Comparison of ENCODE assay signal across 7 cellular contexts in genomic region chr11:65524747-65525658, GRCh38.
DNase-seq lines count a peak whose midpoint lies in the region; ATAC-seq lines count a peak whose summit lies in the region.

Gene SCYL1 (plus strand): TSS chr11:65525083. CDS start chr11:65525154, 71 bp downstream.

- H3K36me3 ChIP-seq in NT2/D1 (ENCODE audit: insufficient read depth, insufficient read length, low read length) (peaks cover 38% of the 10 kb centered on the region), mucosa of rectum (ENCODE audit: control insufficient read depth in 2 of 2, insufficient read depth in 2 of 2, low read length in 2 of 2) (peaks cover 9 to 16% of the 10 kb centered on the region in 2 donors)

- H3K27me3 ChIP-seq in NT2/D1 (ENCODE audit: insufficient read depth, insufficient read length) (peaks cover 4% of the 10 kb centered on the region), mucosa of rectum (ENCODE audit: control insufficient read depth in 2 of 2, insufficient read depth in 2 of 2, low read length in 2 of 2) (no peaks in the 10 kb centered on the region)

- H3K4me1 ChIP-seq in NT2/D1 (ENCODE audit: insufficient read depth, insufficient read length) (peaks cover 20% of the 10 kb centered on the region), mucosa of rectum (ENCODE audit: control insufficient read depth in 2 of 2, insufficient read depth in 2 of 2, low read length in 2 of 2) (peaks cover 23 to 24% of the 10 kb centered on the region in 2 donors)

- DNase-seq in NT2/D1 (ENCODE audit: low read depth, low spot score) = no peak
- peak; percentile 81 for DNase-seq in activated T-cell treated with anti-CD3 and anti-CD28 coated beads for 4 hours
- DNase-seq in epithelial cell of prostate (ENCODE audit: low read depth, low spot score) = no peak
- DNase-seq in stimulated activated CD8-positive, alpha-beta memory T cell treated with anti-CD3 and anti-CD28 coated beads, Interleukin-4, amount 100 ng/mL, for 4 hours (ENCODE audit: low read depth in 2 of 2, low spot score in 1 of 2) = peak; percentile 57 to 66

- peak within 1 kb of the TSS; percentile 49 for H3K27ac ChIP-seq in epithelial cell of prostate
- H3K27ac ChIP-seq in mucosa of rectum (ENCODE audit: low read depth in 2 of 2, low read length in 2 of 2) = peak within 1 kb of the TSS; percentile 82 to 84

- ATAC-seq in GM18502 (IDR thresholded peaks at IDR 0.05; ENCODE audit: poor library complexity, unreplicated experiment) (peak; percentile 50), HG02981 (IDR thresholded peaks at IDR 0.05; ENCODE audit: unreplicated experiment) (peak; percentile 43)

- H3K9me3 ChIP-seq in NT2/D1 (ENCODE audit: insufficient read depth, low read length) (no peaks in the 10 kb centered on the region), mucosa of rectum (ENCODE audit: control insufficient read depth in 2 of 2, low read length in 2 of 2) (no peaks in the 10 kb centered on the region)

- peak within 1 kb of the TSS; percentile 89 for H3K4me3 ChIP-seq in NT2/D1 (ENCODE audit: insufficient read length, low read depth)
- H3K4me3 ChIP-seq in mucosa of rectum (ENCODE audit: low read length in 2 of 2) = peak within 1 kb of the TSS; percentile 82 to 89

- H3K9ac ChIP-seq in NT2/D1 (ENCODE audit: insufficient read length, low read depth) = peak within 1 kb of the TSS; percentile 96
- peak within 1 kb of the TSS; percentile 84 to 93 for H3K9ac ChIP-seq in mucosa of rectum (ENCODE audit: low read depth in 1 of 2, low read length in 2 of 2)

Comparison
In these comparisons a context has a peak if more than half of its experiments do, and no peak if none do; other contexts are left out.
1. DNase-seq: peak in activated T-cell treated with anti-CD3 and anti-CD28 coated beads for 4 hours (single experiment) and stimulated activated CD8-positive, alpha-beta memory T cell treated with anti-CD3 and anti-CD28 coated beads, Interleukin-4, amount 100 ng/mL, for 4 hours (2 of 2); none in NT2/D1 (single experiment) and epithelial cell of prostate (single experiment).